Comparison of ENCODE assay signal across 1 cellular context in genomic region chr2:202069189-202070050, GRCh38.
TF ChIP-seq lines count a peak whose summit lies in the region.

No MANE protein-coding gene starts in this region.

TF ChIP-seq in WTC11, 78 proteins besides CTCF, POLR2A, EP300 and RAD21 (continued from another document):
- TF ChIP-seq AR (CRISPR knock-in tag; IDR thresholded peaks at IDR 0.05) (no peak), ZNF232 (CRISPR knock-in tag; IDR thresholded peaks at IDR 0.05) (no peak), ESRRA (CRISPR knock-in tag; IDR thresholded peaks at IDR 0.05; ENCODE audit: borderline replicate concordance) (no peak), MXD4 (CRISPR knock-in tag; IDR thresholded peaks at IDR 0.05; ENCODE audit: borderline replicate concordance) (no peak)
TF ChIP-seq in WTC11: peak in this region for 0.
